8 cellular contexts compared by ENCODE assay signal in the genomic region with DNA sequence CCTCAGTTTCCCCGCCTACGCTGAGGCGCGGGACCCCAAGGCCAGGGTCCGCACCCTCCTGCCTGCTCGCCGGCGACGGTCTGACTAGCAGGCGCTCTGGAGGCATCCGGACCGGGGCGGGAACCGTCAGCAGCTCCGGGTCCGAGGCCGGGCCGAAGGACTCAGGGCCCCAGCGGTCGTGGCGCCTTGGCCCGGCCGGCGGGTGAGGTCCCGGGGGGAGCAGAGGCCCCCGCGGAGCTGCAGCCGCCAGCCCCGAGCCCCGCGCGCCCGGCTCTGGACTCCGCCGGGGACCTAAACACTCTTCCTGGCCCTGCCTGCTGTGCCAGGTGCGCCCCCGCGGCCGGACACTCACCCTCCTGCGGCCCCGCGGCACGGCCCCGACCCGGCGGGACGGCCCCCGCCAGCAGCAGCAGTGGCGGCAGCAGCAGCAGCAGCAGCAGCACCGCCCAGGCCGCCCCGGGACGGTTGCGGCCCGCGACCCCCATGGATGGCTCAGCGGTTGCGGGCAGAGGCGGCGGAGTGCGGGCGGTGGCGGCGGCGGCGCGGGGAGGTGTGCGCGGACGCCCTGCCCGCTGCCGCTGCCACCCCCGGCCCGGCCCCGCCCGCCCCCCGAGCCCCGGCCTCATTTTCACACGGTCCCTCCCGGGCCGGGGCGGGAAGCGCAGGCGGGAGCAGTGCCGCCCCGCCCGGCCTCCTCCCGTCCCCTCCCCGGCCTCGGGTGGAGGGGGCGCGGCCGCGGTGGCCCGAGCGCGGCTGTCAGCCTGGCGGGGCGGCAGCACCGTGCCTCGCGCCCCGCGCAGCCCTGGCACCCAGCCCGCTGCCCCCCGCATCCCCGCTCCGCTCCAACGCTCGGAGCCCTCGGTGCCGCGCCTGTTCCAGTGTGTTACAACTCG. TPM values are rescaled to one million over a fixed set of nuclear protein-coding genes. Genes with fewer than 3 reads are reported as not detected.
A peak's percentile ranks its signal among the peaks of the same experiment; 100 is the strongest.
DNase-seq lines count a peak whose midpoint lies in the region; ATAC-seq and TF ChIP-seq lines count a peak whose summit lies in the region.

A gene (minus strand): TSS at position 556 of the 893 bp plus-strand sequence. CDS start 71 bp downstream, at position 485.

- peaks cover 42 to 59% of the 10 kb centered on the region in 2 donors for H3K27me3 Mint-ChIP-seq in CD4-positive, alpha-beta memory T cell
- H3K27me3 Mint-ChIP-seq in osteocyte (ENCODE audit: unreplicated experiment) = peaks cover 4% of the 10 kb centered on the region
- no peaks in the 10 kb centered on the region for H3K27me3 Mint-ChIP-seq in Caco-2 (ENCODE audit: insufficient read depth, unreplicated experiment)

- no peak within 1 kb of the TSS for H3K27ac ChIP-seq in CD4-positive, alpha-beta memory T cell (ENCODE audit: low read depth, low read length)
- H3K27ac ChIP-seq in SJCRH30 = no peak within 1 kb of the TSS

- peaks cover 4 to 10% (median 6%) of the 10 kb centered on the region in 4 donors for H3K4me1 Mint-ChIP-seq in CD4-positive, alpha-beta memory T cell
- peaks cover 5% of the 10 kb centered on the region for H3K4me1 Mint-ChIP-seq in osteocyte (ENCODE audit: unreplicated experiment)
- H3K4me1 Mint-ChIP-seq in Caco-2 (ENCODE audit: low read depth, unreplicated experiment) = peaks cover 5% of the 10 kb centered on the region

- no TSS peak for BruUV-seq in Caco-2 (replicated peaks; lab: Mats Ljungman, UMichigan)

- no peaks in the 10 kb centered on the region for H3K4me1 ChIP-seq in CD4-positive, alpha-beta memory T cell (ENCODE audit: insufficient read depth, low read length)
- no peaks in the 10 kb centered on the region for H3K4me1 ChIP-seq in SJCRH30
- H3K4me1 ChIP-seq in Caco-2 = no peaks in the 10 kb centered on the region

- H3K36me3 Mint-ChIP-seq in CD4-positive, alpha-beta memory T cell = peaks cover 0 to 3% of the 10 kb centered on the region in 2 donors
- peaks cover 2% of the 10 kb centered on the region for H3K36me3 Mint-ChIP-seq in osteocyte (ENCODE audit: unreplicated experiment)
- no peaks in the 10 kb centered on the region for H3K36me3 Mint-ChIP-seq in Caco-2 (ENCODE audit: insufficient read depth, unreplicated experiment)

- peaks cover 0 to 3% (median 0%) of the 10 kb centered on the region in 8 donors for H3K9me3 Mint-ChIP-seq in CD4-positive, alpha-beta memory T cell
- H3K9me3 Mint-ChIP-seq in osteocyte (ENCODE audit: unreplicated experiment) (no peaks in the 10 kb centered on the region), Caco-2 (ENCODE audit: unreplicated experiment) (no peaks in the 10 kb centered on the region)

- H3K36me3 ChIP-seq in CD4-positive, alpha-beta memory T cell (ENCODE audit: insufficient read depth, low read length) = no peaks in the 10 kb centered on the region
- H3K36me3 ChIP-seq in SJCRH30 (no peaks in the 10 kb centered on the region), Caco-2 (ENCODE audit: control insufficient read depth, insufficient read depth, low read length) (no peaks in the 10 kb centered on the region)

- TF ChIP-seq CTCF in fibroblast of villous mesenchyme (IDR thresholded peaks at IDR 0.05; ENCODE audit: insufficient read depth, low read depth, low read length) = no peak
- no peak for TF ChIP-seq CTCF in osteocyte (IDR thresholded peaks at IDR 0.05)
- no peak for TF ChIP-seq CTCF in Caco-2 (IDR thresholded peaks at IDR 0.05; ENCODE audit: insufficient read depth in 1 of 2, low read depth in 1 of 2, low read length in 1 of 2, severe bottlenecking in 1 of 2, unreplicated experiment in 1 of 2)

- CTCF ChIA-PET in CD4-positive, alpha-beta memory T cell (lab: Charles Lee; ENCODE audit: partially characterized antibody) = no interaction called here
- CTCF ChIA-PET in Caco-2 (lab: Charles Lee) = no interaction called here

- ATAC-seq in HG03280 (IDR thresholded peaks at IDR 0.05; ENCODE audit: unreplicated experiment) (no peak), GM18907 (IDR thresholded peaks at IDR 0.05; ENCODE audit: unreplicated experiment) (no peak)

- peaks cover 15% of the 10 kb centered on the region for H3K27me3 ChIP-seq in CD4-positive, alpha-beta memory T cell (ENCODE audit: insufficient read depth, low read length)
- H3K27me3 ChIP-seq in SJCRH30 = no peaks in the 10 kb centered on the region
- H3K27me3 ChIP-seq in Caco-2 (replicated peaks; ENCODE audit: control insufficient read depth, insufficient read depth, low read length) = no peaks in the 10 kb centered on the region

- POLR2A ChIA-PET in CD4-positive, alpha-beta memory T cell (lab: Charles Lee; ENCODE audit: partially characterized antibody) = no interaction called here
- POLR2A ChIA-PET in Caco-2 (lab: Charles Lee) = no interaction called here

- H3K4me3 Mint-ChIP-seq in CD4-positive, alpha-beta memory T cell = peak within 1 kb of the TSS; percentile 31 to 73 (median 62)
- H3K4me3 Mint-ChIP-seq in osteocyte (ENCODE audit: unreplicated experiment) = peak within 1 kb of the TSS; percentile 69
- H3K4me3 Mint-ChIP-seq in Caco-2 (ENCODE audit: unreplicated experiment) = no peak within 1 kb of the TSS

- DNase-seq in CD4-positive, alpha-beta memory T cell = no peak
- DNase-seq in SJCRH30 (no peak), fibroblast of villous mesenchyme (ENCODE audit: low read depth) (no peak), osteocyte (ENCODE audit: extremely low spot score, unreplicated experiment) (no peak), Caco-2 (no peak), DMS79 treated with DMSO at 0.1 percent for 48 hours (lab: John Stamatoyannopoulos, UW) (no peak)

- no peaks in the 10 kb centered on the region for H3K9me3 ChIP-seq in CD4-positive, alpha-beta memory T cell (ENCODE audit: control insufficient read depth in 1 of 2, low read length in 2 of 2)
- H3K9me3 ChIP-seq in SJCRH30 (replicated peaks) = no peaks in the 10 kb centered on the region
- peaks cover 2% of the 10 kb centered on the region; the same call in 1 of the 2 replicates for H3K9me3 ChIP-seq in Caco-2

- H3K27ac Mint-ChIP-seq in CD4-positive, alpha-beta memory T cell = no peak within 1 kb of the TSS
- no peak within 1 kb of the TSS for H3K27ac Mint-ChIP-seq in osteocyte (ENCODE audit: unreplicated experiment)
- H3K27ac Mint-ChIP-seq in Caco-2 (ENCODE audit: unreplicated experiment) = no peak within 1 kb of the TSS

- intact Hi-C loops in CD4-positive, alpha-beta memory T cell (cut with micrococcal nuclease) = no loop called here
- intact Hi-C loops in Caco-2 (cut with micrococcal nuclease; ENCODE audit: unreplicated experiment) = no loop called here

- H3K4me3 ChIP-seq in CD4-positive, alpha-beta memory T cell (ENCODE audit: low read length in 2 of 2) = no peak within 1 kb of the TSS
- 0 out of 2 replicates have a peak within 1 kb of the TSS, but pooled peaks have one; percentile 20 for H3K4me3 ChIP-seq in SJCRH30
- peak within 1 kb of the TSS; percentile 48 for H3K4me3 ChIP-seq in fibroblast of villous mesenchyme (ENCODE audit: low read depth, low read length)
- no peak within 1 kb of the TSS for H3K4me3 ChIP-seq in Caco-2 (ENCODE audit: low read depth, low read length)

RNA-seq across cellular contexts. Expression of the gene that starts here (rescaled TPM):
- total RNA-seq in CD4-positive, alpha-beta memory T cell = under 1 TPM in 1 of 2 experiments, not detected in 1; 0.64 TPM
- polyA plus RNA-seq in CD4-positive, alpha-beta memory T cell = not detected
- total RNA-seq in SJCRH30 (2014; rRNA removed; shearing (Covaris generic)) = 0.35 and 0.40 TPM in 2 replicates
- 0.97 and 1.3 TPM in 2 replicates for total RNA-seq in fibroblast of villous mesenchyme
- total RNA-seq in osteocyte = 1.9 and 3.3 TPM in 2 replicates
- 3.1 and 3.2 TPM in 2 replicates for total RNA-seq in Caco-2 (2022)

Comparison
In these comparisons a context has a peak if more than half of its experiments do, and no peak if none do; other contexts are left out.
1. H3K4me3 ChIP-seq: peak in SJCRH30 (single experiment) and fibroblast of villous mesenchyme (single experiment); none in CD4-positive, alpha-beta memory T cell (0 of 2) and Caco-2 (single experiment).